In the genomic region with DNA sequence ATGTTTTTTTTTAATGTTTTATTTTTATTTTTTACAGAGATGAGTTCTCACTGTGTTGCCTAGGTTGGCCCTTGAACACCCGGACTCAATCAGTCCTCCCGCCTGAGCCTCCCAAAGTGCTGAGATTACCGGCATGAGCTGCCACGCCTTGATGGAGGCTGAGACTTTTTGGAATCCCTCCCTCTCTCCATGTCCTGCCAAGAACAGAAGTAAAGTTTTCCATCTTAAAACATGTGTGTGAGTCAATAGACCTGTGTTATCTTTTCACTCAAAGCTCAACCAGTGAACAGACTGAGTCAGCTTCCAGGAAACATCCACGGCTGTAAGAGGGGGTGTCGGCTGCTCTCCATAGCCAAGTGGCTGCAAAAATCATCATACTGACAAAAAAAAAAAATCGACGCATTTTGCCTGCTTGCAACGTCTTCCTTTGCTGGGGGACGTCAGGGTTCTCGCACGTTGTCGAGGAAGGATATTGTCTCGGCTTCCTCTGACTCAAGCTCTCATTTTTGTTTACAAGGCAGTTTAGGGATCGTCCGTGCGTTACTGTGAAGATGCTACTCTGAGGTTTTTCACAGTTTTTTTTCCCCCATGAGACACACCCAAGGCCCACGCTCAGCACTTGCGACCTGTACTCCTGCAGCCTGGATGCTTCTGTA, we compare ENCODE assay signal across 8 cellular contexts. TPM values are rescaled to one million over a fixed set of nuclear protein-coding genes. Genes with fewer than 3 reads are reported as not detected.
DNase-seq lines count a peak whose midpoint lies in the region; ATAC-seq and TF ChIP-seq lines count a peak whose summit lies in the region.

No MANE protein-coding gene starts in this region.

- H3K36me3 Mint-ChIP-seq in IgD-negative memory B cell (peaks cover 1% of the 10 kb centered on the region), endothelial cell (ENCODE audit: low read depth, unreplicated experiment) (peaks cover 4% of the 10 kb centered on the region)

- ATAC-seq in foreskin keratinocyte (no peak), HG03045 (IDR thresholded peaks at IDR 0.05; ENCODE audit: unreplicated experiment) (no peak)

- H3K27me3 Mint-ChIP-seq in IgD-negative memory B cell, result peaks cover 2% of the 10 kb centered on the region
- H3K27me3 Mint-ChIP-seq in endothelial cell (ENCODE audit: unreplicated experiment), result peaks cover 9% of the 10 kb centered on the region

- H3K9me3 Mint-ChIP-seq in IgD-negative memory B cell, result no peaks in the 10 kb centered on the region
- peaks cover 5% of the 10 kb centered on the region for H3K9me3 Mint-ChIP-seq in endothelial cell (ENCODE audit: unreplicated experiment)

- H3K27ac Mint-ChIP-seq in IgD-negative memory B cell, result peak overlapping the region; percentile 20 to 89 (median 72)
- H3K27ac Mint-ChIP-seq in endothelial cell (ENCODE audit: unreplicated experiment), result no peak overlapping the region

- DNase-seq in activated T-cell treated with anti-CD3 and anti-CD28 coated beads for 24 hours (ENCODE audit: low read depth) (peak; percentile 68), foreskin keratinocyte (peak; percentile 5 to 36), endothelial cell (ENCODE audit: low spot score) (no peak), NCI-H1092 (lab: John Stamatoyannopoulos, UW) (no peak), COR-L47 (lab: John Stamatoyannopoulos, UW) (no peak)
- DNase-seq in stimulated activated CD4-positive, alpha-beta T cell treated with anti-CD3 and anti-CD28 coated beads, Interleukin-2, amount 100 ng/mL, for 4 hours (ENCODE audit: low read depth), result peak; percentile 71

- H3K27ac ChIP-seq in foreskin keratinocyte, result no peak overlapping the region

- H3K4me1 Mint-ChIP-seq in IgD-negative memory B cell (peaks cover 20 to 34% (median 21%) of the 10 kb centered on the region in 3 donors), endothelial cell (ENCODE audit: unreplicated experiment) (no peaks in the 10 kb centered on the region)

- H3K4me3 Mint-ChIP-seq in IgD-negative memory B cell (peak overlapping the region in 3 of 4 donors; percentile 36 to 66 (median 61)), endothelial cell (ENCODE audit: unreplicated experiment) (no peak overlapping the region)

- peaks cover 23% of the 10 kb centered on the region for H3K27me3 ChIP-seq in foreskin keratinocyte

- H3K4me1 ChIP-seq in foreskin keratinocyte, result no peaks in the 10 kb centered on the region

- TF ChIP-seq CTCF in foreskin keratinocyte (conservative IDR thresholded peaks at IDR 0.05) (no peak), endothelial cell (IDR thresholded peaks at IDR 0.05; ENCODE audit: unreplicated experiment) (no peak)

RNA-seq across cellular contexts. Expression of gene ASMTL, which starts 10.0 kb away (rescaled TPM):
- polyA plus RNA-seq in IgD-negative memory B cell (50.1 TPM), foreskin keratinocyte (20.3 and 23.4 TPM in 2 replicates)
- total RNA-seq in foreskin keratinocyte (16.4 and 21.3 TPM in 2 replicates), endothelial cell (ENCODE audit: unreplicated experiment) (25.8 TPM)

Comparison
In these comparisons a context has a peak if more than half of its experiments do, and no peak if none do; other contexts are left out.
1. DNase-seq: peak in activated T-cell treated with anti-CD3 and anti-CD28 coated beads for 24 hours (single experiment), foreskin keratinocyte (2 of 2) and stimulated activated CD4-positive, alpha-beta T cell treated with anti-CD3 and anti-CD28 coated beads, Interleukin-2, amount 100 ng/mL, for 4 hours (single experiment); none in endothelial cell (single experiment), NCI-H1092 (single experiment) and COR-L47 (single experiment).